ENCODE assay signal across 23 cellular contexts in genomic region chr10:21145751-21146445, GRCh38.
DNase-seq lines count a peak whose midpoint lies in the region; ATAC-seq, FAIRE-seq and TF ChIP-seq lines count a peak whose summit lies in the region.
"Had no signal": no experiment of that assay in that cellular context is flagged by ENCODE, and none has a peak within 500 bp of the region (broad histone marks: within the 10 kb centered on the region; RNA-seq: fewer than 3 reads in every experiment).

No MANE protein-coding gene starts in this region.

- peaks cover 51% of the 10 kb centered on the region for H3K4me1 Mint-ChIP-seq in neural progenitor cell
- H3K4me1 Mint-ChIP-seq: activated CD4-positive, alpha-beta T cell treated with anti-CD3 and anti-CD28 coated beads, Interleukin-2, amount 10 ng/mL, durations not matched to agents 7 days and 5 days; IgD-negative memory B cell; natural killer cell had no signal

- CTCF ChIA-PET in HepG2 (lab: Yijun Ruan, JAX; ENCODE audit: low intra/inter-chr PET ratio, low total read pairs) = no interaction called here

- POLR2A ChIA-PET in HepG2 (lab: Yijun Ruan, JAX) = no interaction called here

- H3K27ac ChIP-seq in HepG2 (ENCODE audit: extremely low read length, insufficient read depth, low read length) (no peak overlapping the region), right lobe of liver (no peak overlapping the region), neural progenitor cell (peak overlapping the region; percentile 60), suprapubic skin (no peak overlapping the region)
- H3K27ac ChIP-seq: breast epithelium, epithelial cell of prostate, HL-60, PC-9, stomach had no signal

- in situ Hi-C loops in HepG2 (cut with HindIII; ENCODE audit: extremely low pct_ligation_motif_present, low pct_unique_long_range_greater_than_20kb) = no loop called here

- no TSS peak for BruUV-seq in HepG2 (replicated peaks; lab: Mats Ljungman, UMichigan)

- intact Hi-C loops in HepG2 (cut with micrococcal nuclease; ENCODE audit: unreplicated experiment) (no loop called here), right lobe of liver (cut with DNase I) (no loop called here), head of caudate nucleus (cut with DNase I) (no loop called here)

- H2AFZ ChIP-seq in HepG2 (ENCODE audit: low read length) (no peak overlapping the region), neural progenitor cell (replicated peaks) (peak overlapping the region; percentile 61)
- H2AFZ ChIP-seq: PC-9 had no signal

- no peak overlapping the region for H3K9ac ChIP-seq in HepG2 (ENCODE audit: insufficient read depth, low read depth, low read length)
- no peak overlapping the region for H3K9ac ChIP-seq in neural progenitor cell

- H3K36me3 ChIP-seq in HepG2 (replicated peaks in 1 of 2; ENCODE audit: control insufficient read depth in 1 of 2, insufficient read depth in 2 of 2, low read length in 2 of 2) (no peaks in the 10 kb centered on the region), right lobe of liver (no peaks in the 10 kb centered on the region), neural progenitor cell (no peaks in the 10 kb centered on the region), suprapubic skin (no peaks in the 10 kb centered on the region)
- H3K36me3 ChIP-seq: breast epithelium, stomach had no signal

- 21% methylated on average over 13 of the region's 13 CpGs for WGBS in HepG2 (ENCODE audit: low lambda C conversion rate)
- WGBS in right lobe of liver (ENCODE audit: insufficient coverage, low coverage, low lambda C conversion rate, missing lambda C conversion rate) = 55% methylated on average over 13 of the region's 13 CpGs
- 81% methylated on average over 13 of the region's 13 CpGs for WGBS in suprapubic skin

- no peak for TF ChIP-seq RAD21 in HepG2 (CRISPR knock-in tag; IDR thresholded peaks at IDR 0.05)

- H3K4me3 Mint-ChIP-seq in neural progenitor cell = peak overlapping the region; percentile 73
- H3K4me3 Mint-ChIP-seq: activated CD4-positive, alpha-beta T cell treated with anti-CD3 and anti-CD28 coated beads, Interleukin-2, amount 10 ng/mL, durations not matched to agents 7 days and 5 days; IgD-negative memory B cell; natural killer cell had no signal

- no peak overlapping the region for H3K4me2 ChIP-seq in HepG2 (ENCODE audit: low read depth, low read length)
- peak overlapping the region; percentile 70 for H3K4me2 ChIP-seq in neural progenitor cell
- H3K4me2 ChIP-seq: PC-9 had no signal

- H3K9me3 ChIP-seq in HepG2 (ENCODE audit: low read length) (no peaks in the 10 kb centered on the region), right lobe of liver (no peaks in the 10 kb centered on the region), neural progenitor cell (ENCODE audit: low read depth) (no peaks in the 10 kb centered on the region), suprapubic skin (no peaks in the 10 kb centered on the region)
- H3K9me3 ChIP-seq: breast epithelium, stomach had no signal

- DNase-seq in HepG2 (ENCODE audit: low spot score) (no peak), right lobe of liver (no peak), head of caudate nucleus (peak in 39 of 42 donors; percentile 14 to 78 (median 42)), neural progenitor cell (ENCODE audit: low spot score) (peak; percentile 91), suprapubic skin (ENCODE audit: low spot score in 2 of 2) (no peak), H4 (ENCODE audit: low spot score) (no peak)
- DNase-seq: activated CD4-positive, alpha-beta T cell treated with anti-CD3 and anti-CD28 coated beads, Interleukin-2, amount 10 ng/mL, durations not matched to agents 7 days and 5 days; COR-L47; DND-41; mesenchymal stem cell; natural killer cell; NCI-H1436; PC-9; SIG-M5; stimulated activated CD4-positive, alpha-beta T cell treated with anti-CD3 and anti-CD28 coated beads, Interleukin-4, amount 100 ng/mL, for 4 hours; stomach had no signal

- no peak overlapping the region for H3K4me3 ChIP-seq in HepG2 (replicated peaks in 1 of 3; ENCODE audit: insufficient read depth in 1 of 3, low read depth in 2 of 3, low read length in 3 of 3)
- no peak overlapping the region for H3K4me3 ChIP-seq in right lobe of liver
- H3K4me3 ChIP-seq in neural progenitor cell = peak overlapping the region; percentile 7
- no peak overlapping the region for H3K4me3 ChIP-seq in suprapubic skin
- H3K4me3 ChIP-seq: breast epithelium, PC-9, stomach had no signal

- H3K79me2 ChIP-seq in HepG2 (ENCODE audit: insufficient read depth, low read length) = no peaks in the 10 kb centered on the region
- peaks cover 84% of the 10 kb centered on the region for H3K79me2 ChIP-seq in neural progenitor cell (ENCODE audit: low read depth)

- H3K27me3 Mint-ChIP-seq in neural progenitor cell (ENCODE audit: insufficient read depth, low read depth) = peaks cover 2% of the 10 kb centered on the region
- H3K27me3 Mint-ChIP-seq: activated CD4-positive, alpha-beta T cell treated with anti-CD3 and anti-CD28 coated beads, Interleukin-2, amount 10 ng/mL, durations not matched to agents 7 days and 5 days; IgD-negative memory B cell had no signal

- no peak for ATAC-seq in HepG2
- no peak for ATAC-seq in right lobe of liver
- ATAC-seq in GM18909 (IDR thresholded peaks at IDR 0.05; ENCODE audit: poor library complexity, unreplicated experiment) = no peak
- no peak for ATAC-seq in GM19023 (IDR thresholded peaks at IDR 0.05; ENCODE audit: unreplicated experiment)
- ATAC-seq: natural killer cell had no signal

- no peaks in the 10 kb centered on the region for H3K4me1 ChIP-seq in HepG2 (ENCODE audit: insufficient read depth, low read length)
- no peaks in the 10 kb centered on the region for H3K4me1 ChIP-seq in right lobe of liver
- peaks cover 34% of the 10 kb centered on the region for H3K4me1 ChIP-seq in neural progenitor cell
- H3K4me1 ChIP-seq in suprapubic skin = no peaks in the 10 kb centered on the region
- H3K4me1 ChIP-seq: breast epithelium, stomach had no signal

- TF ChIP-seq EP300 in HepG2 (IDR thresholded peaks at IDR 0.05; ENCODE audit: low read depth in 2 of 2, low read length in 2 of 2) = no peak
- TF ChIP-seq EP300 in HepG2 (CRISPR knock-in tag; IDR thresholded peaks at IDR 0.05; ENCODE audit: borderline replicate concordance) = no peak
- no peak for TF ChIP-seq EP300 in suprapubic skin (IDR thresholded peaks at IDR 0.05)

- H3K27me3 ChIP-seq in HepG2 (ENCODE audit: control insufficient read depth in 1 of 2, insufficient read depth in 2 of 2, low read length in 2 of 2) (peaks cover 0 to 25% of the 10 kb centered on the region in 2 experiments; a peak in 3 of 5 replicates), right lobe of liver (no peaks in the 10 kb centered on the region), neural progenitor cell (no peaks in the 10 kb centered on the region), suprapubic skin (no peaks in the 10 kb centered on the region)
- H3K27me3 ChIP-seq: breast epithelium, stomach had no signal

- no peaks in the 10 kb centered on the region; the same call in 1 of the 2 replicates for H4K20me1 ChIP-seq in HepG2 (ENCODE audit: insufficient read depth, low read length)
- H4K20me1 ChIP-seq in neural progenitor cell (ENCODE audit: low read depth) = no peaks in the 10 kb centered on the region

- H3K9me3 Mint-ChIP-seq in neural progenitor cell = peaks cover 11% of the 10 kb centered on the region
- H3K9me3 Mint-ChIP-seq: activated CD4-positive, alpha-beta T cell treated with anti-CD3 and anti-CD28 coated beads, Interleukin-2, amount 10 ng/mL, durations not matched to agents 7 days and 5 days; IgD-negative memory B cell; natural killer cell had no signal

- no peak for FAIRE-seq in HepG2 (lab: Jason Lieb, UNC)
- FAIRE-seq: A204.1 had no signal

- H3F3A ChIP-seq in neural progenitor cell (ENCODE audit: low read depth) = peaks cover 20% of the 10 kb centered on the region

- TF ChIP-seq POLR2A in HepG2 (IDR thresholded peaks at IDR 0.05; ENCODE audit: insufficient read depth in 1 of 2, low read depth in 2 of 2, low read length in 2 of 2) (no peak), right lobe of liver (IDR thresholded peaks at IDR 0.05) (no peak), suprapubic skin (IDR thresholded peaks at IDR 0.05) (no peak)

- TF ChIP-seq CTCF in HepG2 (CRISPR knock-in tag; IDR thresholded peaks at IDR 0.05) (no peak), right lobe of liver (IDR thresholded peaks at IDR 0.05) (no peak), neural progenitor cell (IDR thresholded peaks at IDR 0.05) (no peak), suprapubic skin (IDR thresholded peaks at IDR 0.05) (no peak)

- H3K36me3 Mint-ChIP-seq in neural progenitor cell = peaks cover 25% of the 10 kb centered on the region
- H3K36me3 Mint-ChIP-seq: IgD-negative memory B cell, natural killer cell had no signal

- H3K27ac Mint-ChIP-seq in neural progenitor cell = peak overlapping the region; percentile 94
- H3K27ac Mint-ChIP-seq: activated CD4-positive, alpha-beta T cell treated with anti-CD3 and anti-CD28 coated beads, Interleukin-2, amount 10 ng/mL, durations not matched to agents 7 days and 5 days; IgD-negative memory B cell; natural killer cell had no signal

TF ChIP-seq in HepG2, 621 proteins besides CTCF, POLR2A, EP300 and RAD21:
- TF ChIP-seq ASH2L (IDR thresholded peaks at IDR 0.05; ENCODE audit: insufficient read length, low read depth, low read length) = no peak
- peak; percentile 89 for TF ChIP-seq MNT (IDR thresholded peaks at IDR 0.05)

Comparison
In these comparisons a context has a peak if more than half of its experiments do, and no peak if none do; other contexts are left out.
1. DNase-seq: peak in head of caudate nucleus (39 of 42) and neural progenitor cell (single experiment); none in HepG2 (single experiment), right lobe of liver (0 of 3), suprapubic skin (0 of 2) and H4 (single experiment).